Comparison of ENCODE assay signal across 1 cellular context in the genomic region with DNA sequence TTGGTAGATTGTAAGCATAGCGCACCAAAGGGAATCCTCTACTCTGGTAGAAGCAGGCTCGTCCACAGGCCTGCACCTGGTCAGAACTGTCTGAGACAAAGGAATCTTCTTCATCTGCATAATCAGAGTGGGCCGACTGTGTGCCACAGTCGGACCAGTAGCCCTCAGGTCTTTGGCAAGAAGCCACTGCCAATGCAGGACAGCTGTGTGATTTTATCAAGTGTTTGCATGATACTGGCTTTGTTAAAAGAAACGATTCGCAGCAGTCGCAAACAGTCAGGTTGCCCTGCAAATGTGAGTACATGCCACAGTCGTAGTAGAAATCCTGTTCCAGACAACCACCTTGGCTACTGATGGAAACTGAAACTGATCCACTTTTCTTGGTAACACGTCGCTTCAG.
TF ChIP-seq lines count a peak whose summit lies in the region.

No MANE protein-coding gene starts in this region.

TF ChIP-seq in H1, 55 proteins besides CTCF, POLR2A, EP300 and RAD21 (continued from another document):
- no peak for TF ChIP-seq NRF1 (IDR thresholded peaks at IDR 0.05; ENCODE audit: low read depth, low read length)
- TF ChIP-seq MAFK (IDR thresholded peaks at IDR 0.05; ENCODE audit: low read depth, low read length) = no peak
- TF ChIP-seq TCF12 (IDR thresholded peaks at IDR 0.05; ENCODE audit: low read depth, low read length) = no peak
- TF ChIP-seq, protein P1, sequence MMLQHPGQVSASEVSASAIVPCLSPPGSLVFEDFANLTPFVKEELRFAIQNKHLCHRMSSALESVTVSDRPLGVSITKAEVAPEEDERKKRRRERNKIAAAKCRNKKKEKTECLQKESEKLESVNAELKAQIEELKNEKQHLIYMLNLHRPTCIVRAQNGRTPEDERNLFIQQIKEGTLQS (IDR thresholded peaks at IDR 0.05; ENCODE audit: insufficient read depth, low read depth, low read length) = no peak
- TF ChIP-seq BCL11A (IDR thresholded peaks at IDR 0.05; ENCODE audit: low read depth in 2 of 2, low read length in 2 of 2) = no peak
- TF ChIP-seq CBX5 (IDR thresholded peaks at IDR 0.05; ENCODE audit: low read depth, low read length) = no peak
- no peak for TF ChIP-seq ASH2L (IDR thresholded peaks at IDR 0.05; ENCODE audit: low read length)
- TF ChIP-seq, protein P2, sequence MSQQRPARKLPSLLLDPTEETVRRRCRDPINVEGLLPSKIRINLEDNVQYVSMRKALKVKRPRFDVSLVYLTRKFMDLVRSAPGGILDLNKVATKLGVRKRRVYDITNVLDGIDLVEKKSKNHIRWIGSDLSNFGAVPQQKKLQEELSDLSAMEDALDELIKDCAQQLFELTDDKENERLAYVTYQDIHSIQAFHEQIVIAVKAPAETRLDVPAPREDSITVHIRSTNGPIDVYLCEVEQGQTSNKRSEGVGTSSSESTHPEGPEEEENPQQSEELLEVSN (IDR thresholded peaks at IDR 0.05) = no peak
